In genomic region chr7:28096713-28097112, GRCh38 we compare ENCODE assay signal across 8 cellular contexts.
DNase-seq lines count a peak whose midpoint lies in the region; ATAC-seq and TF ChIP-seq lines count a peak whose summit lies in the region.

No MANE protein-coding gene starts in this region.

- no peak overlapping the region for H3K4me3 ChIP-seq in HFF-Myc (replicated peaks; ENCODE audit: low read depth, low read length)

- DNase-seq in Caki2 (ENCODE audit: low read depth), result peak; percentile 42
- DNase-seq in HFF-Myc (ENCODE audit: extremely low read depth, low read depth), result peak; percentile 60
- DNase-seq in OCI-M1 (lab: John Stamatoyannopoulos, UW), result peak; percentile 55
- peak; percentile 27 for DNase-seq in activated naive CD4-positive, alpha-beta T cell treated with anti-CD3 and anti-CD28 coated beads, Interleukin-2, amount 50 U/mL, for 16 hours
- peak; percentile 15 to 88 (median 65) for DNase-seq in head of caudate nucleus
- DNase-seq in posterior cingulate gyrus, result peak in 8 of 10 donors; percentile 34 to 89 (median 56)

- in situ Hi-C loops in Caki2 (cut with HindIII; ENCODE audit: low pct_unique_long_range_greater_than_20kb, low sequenced_read_pairs), result no loop called here

- intact Hi-C loops in head of caudate nucleus (cut with DNase I), result no loop called here
- intact Hi-C loops in posterior cingulate gyrus (cut with DNase I), result loop anchor here (1.0 to 10.0 kb wide), 2 partner anchors 34 to 162 kb away; no protein-coding TSS in a partner anchor

- ATAC-seq in GM19351 (IDR thresholded peaks at IDR 0.05; ENCODE audit: unreplicated experiment), result no peak
- ATAC-seq in GM21529 (IDR thresholded peaks at IDR 0.05; ENCODE audit: unreplicated experiment), result no peak

- peak; percentile 79 for TF ChIP-seq CTCF in HFF-Myc (IDR thresholded peaks at IDR 0.05; ENCODE audit: low read depth, low read length, missing control alignments)
